ENCODE assay signal across 8 cellular contexts in the genomic region with DNA sequence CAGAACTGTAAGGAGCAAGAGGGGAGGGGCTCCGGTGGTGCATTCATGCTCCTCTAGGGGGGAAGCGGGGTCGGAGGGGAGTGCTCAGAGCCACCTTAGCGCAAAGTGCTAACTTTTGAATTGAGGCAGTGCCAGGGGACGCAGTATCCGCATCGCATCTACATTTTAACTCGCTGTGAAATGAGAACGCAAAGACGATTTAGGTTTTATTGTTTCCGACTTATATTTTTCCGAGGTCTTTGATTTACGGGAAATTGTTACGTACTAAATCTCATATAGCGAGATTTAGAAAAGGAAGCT. TPM values are rescaled to one million over a fixed set of nuclear protein-coding genes. Genes with fewer than 3 reads are reported as not detected.
A peak's percentile ranks its signal among the peaks of the same experiment; 100 is the strongest.
DNase-seq lines count a peak whose midpoint lies in the region; ATAC-seq, FAIRE-seq and TF ChIP-seq lines count a peak whose summit lies in the region.

No MANE protein-coding gene starts in this region.

- POLR2A ChIA-PET in K562 (lab: Yijun Ruan, JAX) (interaction anchor here (0.7 to 2.9 kb wide), 7 partner anchors 9 to 637 kb away, joined by 3 to 16 read pairs (median 4); a partner anchor contains a TSS), HEK293T (lab: Yijun Ruan, JAX) (interaction anchor here (0.6 to 3.0 kb wide), 17 partner anchors 10 to 423 kb away, joined by 3 to 15 read pairs (median 4); a partner anchor contains a TSS)

- H3K27me3 ChIP-seq in K562 (ENCODE audit: control insufficient read depth in 2 of 2, insufficient read depth in 2 of 2, low read length in 2 of 2): no peaks in the 10 kb centered on the region

- H3K27me3 Mint-ChIP-seq in activated naive CD4-positive, alpha-beta T cell treated with anti-CD3 and anti-CD28 coated beads, Interleukin-2, amount 50 U/mL, for 24 hours: no peaks in the 10 kb centered on the region
- peaks cover 2% of the 10 kb centered on the region for H3K27me3 Mint-ChIP-seq in memory B cell

- H3K4me1 ChIP-seq in K562 (replicated peaks in 1 of 2; ENCODE audit: control insufficient read depth in 2 of 2, insufficient read depth in 2 of 2, low read length in 2 of 2) (peaks cover 10 to 12% of the 10 kb centered on the region in 2 experiments; a peak in 3 of 5 replicates), urinary bladder (ENCODE audit: insufficient read depth) (no peaks in the 10 kb centered on the region)

- no peaks in the 10 kb centered on the region for H3K36me3 Mint-ChIP-seq in activated naive CD4-positive, alpha-beta T cell treated with anti-CD3 and anti-CD28 coated beads, Interleukin-2, amount 50 U/mL, for 24 hours
- peaks cover 2% of the 10 kb centered on the region for H3K36me3 Mint-ChIP-seq in memory B cell

- H3K4me3 ChIP-seq in K562 (peak overlapping the region; percentile 65), urinary bladder (ENCODE audit: low read depth, low read length) (peak overlapping the region; percentile 68)

- WGBS in K562 (ENCODE audit: insufficient coverage, low coverage, missing lambda C conversion rate): under 1% methylated on average over 15 of the region's 15 CpGs
- WGBS in urinary bladder: under 1% methylated on average over 15 of the region's 15 CpGs

- peak overlapping the region; percentile 99 for H3K4me3 Mint-ChIP-seq in activated naive CD4-positive, alpha-beta T cell treated with anti-CD3 and anti-CD28 coated beads, Interleukin-2, amount 50 U/mL, for 24 hours
- peak overlapping the region; percentile 98 for H3K4me3 Mint-ChIP-seq in memory B cell

- DNase-seq in activated naive CD4-positive, alpha-beta T cell treated with anti-CD3 and anti-CD28 coated beads, Interleukin-2, amount 50 U/mL, for 16 hours: no peak
- DNase-seq in K562 (ENCODE audit: extremely low read depth in 1 of 4, low spot score in 3 of 4) (no peak), memory B cell (ENCODE audit: low spot score in 2 of 2) (no peak), HEK293T (ENCODE audit: extremely low spot score) (no peak), SHP77 (lab: John Stamatoyannopoulos, UW) (no peak)
- no peak for DNase-seq in activated CD8-positive, alpha-beta memory T cell treated with anti-CD3 and anti-CD28 coated beads for 24 hours

- TF ChIP-seq POLR2A in K562 (conservative IDR thresholded peaks at IDR 0.05): no peak

- peak overlapping the region; percentile 88 to 96 for H3K9ac ChIP-seq in K562 (ENCODE audit: insufficient read depth in 1 of 2, low read depth in 2 of 2, low read length in 2 of 2)

- ATAC-seq in K562 (no peak), memory B cell (ENCODE audit: low read depth) (peak; percentile 36)

- no peaks in the 10 kb centered on the region; the same call in 2 of the 3 replicates for H3K36me3 ChIP-seq in K562 (ENCODE audit: control insufficient read depth, insufficient read depth, low read length)
- H3K36me3 ChIP-seq in urinary bladder (ENCODE audit: insufficient read depth): no peaks in the 10 kb centered on the region

- no TSS peak for BruUV-seq in K562 (replicated peaks; lab: Mats Ljungman, UMichigan)

- H3K27ac Mint-ChIP-seq in activated naive CD4-positive, alpha-beta T cell treated with anti-CD3 and anti-CD28 coated beads, Interleukin-2, amount 50 U/mL, for 24 hours: peak overlapping the region; percentile 97
- H3K27ac Mint-ChIP-seq in memory B cell: peak overlapping the region; percentile 97

- peaks cover 26% of the 10 kb centered on the region for H3K4me1 Mint-ChIP-seq in activated naive CD4-positive, alpha-beta T cell treated with anti-CD3 and anti-CD28 coated beads, Interleukin-2, amount 50 U/mL, for 24 hours
- peaks cover 14% of the 10 kb centered on the region for H3K4me1 Mint-ChIP-seq in memory B cell

- H2AFZ ChIP-seq in K562 (ENCODE audit: low read depth, low read length): peak overlapping the region; percentile 99

- no peaks in the 10 kb centered on the region for H3K9me1 ChIP-seq in K562 (ENCODE audit: control insufficient read depth, insufficient read depth, low read length)

- H3K9me3 ChIP-seq in K562 (replicated peaks; ENCODE audit: control insufficient read depth, insufficient read depth, low read depth, low read length): no peaks in the 10 kb centered on the region

- CTCF ChIA-PET in K562 (lab: Yijun Ruan, JAX; ENCODE audit: low intra/inter-chr PET ratio): no interaction called here
- CTCF ChIA-PET in HEK293T (lab: Yijun Ruan, JAX): no interaction called here

- peaks cover 28% of the 10 kb centered on the region for H3K79me2 ChIP-seq in K562 (ENCODE audit: control insufficient read depth, insufficient read depth, low read length)

- peak overlapping the region; percentile 95 for H3K4me2 ChIP-seq in K562 (ENCODE audit: insufficient read depth, low read length)

- TF ChIP-seq EP300 in K562 (IDR thresholded peaks at IDR 0.05; ENCODE audit: low read length): no peak

- no peak for FAIRE-seq in K562 (lab: Jason Lieb, UNC)

- no peaks in the 10 kb centered on the region for H3K9me3 Mint-ChIP-seq in activated naive CD4-positive, alpha-beta T cell treated with anti-CD3 and anti-CD28 coated beads, Interleukin-2, amount 50 U/mL, for 24 hours
- H3K9me3 Mint-ChIP-seq in memory B cell: no peaks in the 10 kb centered on the region

- H3K27ac ChIP-seq in K562 (ENCODE audit: extremely low read depth, low read depth, low read length) (peak overlapping the region; percentile 93), urinary bladder (ENCODE audit: low read depth) (peak overlapping the region; percentile 92)

- TF ChIP-seq CTCF in K562 (IDR thresholded peaks at IDR 0.05 in 2 of 3, conservative IDR thresholded peaks at IDR 0.05 in 1 of 3; ENCODE audit: insufficient read depth in 2 of 3, low read depth in 1 of 3, low read length in 3 of 3): no peak

- in situ Hi-C loops in K562 (cut with MboI): no loop called here

- TF ChIP-seq RAD21 in K562 (CRISPR knock-in tag; conservative IDR thresholded peaks at IDR 0.05 in 1 of 2, IDR thresholded peaks at IDR 0.05 in 1 of 2): no peak; a peak in 1 of 4 replicates

- H4K20me1 ChIP-seq in K562 (replicated peaks; ENCODE audit: control insufficient read depth, insufficient read depth, low read length): no peaks in the 10 kb centered on the region

- intact Hi-C loops in K562 (cut with micrococcal nuclease): loop anchor here (2.0 to 5.0 kb wide), 2 partner anchors 102 to 179 kb away; no protein-coding TSS in a partner anchor

TF ChIP-seq in K562, 482 proteins besides CTCF, POLR2A, EP300 and RAD21 (continues in another document):
- TF ChIP-seq PML (IDR thresholded peaks at IDR 0.05; ENCODE audit: low read length): peak; percentile 11; the same call in 1 of the 2 replicates
- TF ChIP-seq XRCC3 (IDR thresholded peaks at IDR 0.05): no peak
- no peak for TF ChIP-seq BCOR (IDR thresholded peaks at IDR 0.05)
- TF ChIP-seq ZSCAN29 (IDR thresholded peaks at IDR 0.05): peak; percentile 79; the same call in 1 of the 2 replicates
- TF ChIP-seq, protein P1, sequence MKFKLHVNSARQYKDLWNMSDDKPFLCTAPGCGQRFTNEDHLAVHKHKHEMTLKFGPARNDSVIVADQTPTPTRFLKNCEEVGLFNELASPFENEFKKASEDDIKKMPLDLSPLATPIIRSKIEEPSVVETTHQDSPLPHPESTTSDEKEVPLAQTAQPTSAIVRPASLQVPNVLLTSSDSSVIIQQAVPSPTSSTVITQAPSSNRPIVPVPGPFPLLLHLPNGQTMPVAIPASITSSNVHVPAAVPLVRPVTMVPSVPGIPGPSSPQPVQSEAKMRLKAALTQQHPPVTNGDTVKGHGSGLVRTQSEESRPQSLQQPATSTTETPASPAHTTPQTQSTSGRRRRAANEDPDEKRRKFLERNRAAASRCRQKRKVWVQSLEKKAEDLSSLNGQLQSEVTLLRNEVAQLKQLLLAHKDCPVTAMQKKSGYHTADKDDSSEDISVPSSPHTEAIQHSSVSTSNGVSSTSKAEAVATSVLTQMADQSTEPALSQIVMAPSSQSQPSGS (CRISPR knock-in tag; IDR thresholded peaks at IDR 0.05): no peak
- no peak for TF ChIP-seq CBX2 (IDR thresholded peaks at IDR 0.05; ENCODE audit: insufficient read depth, low read length, poor library complexity, severe bottlenecking)

TF ChIP-seq in HEK293T, 16 proteins besides CTCF, POLR2A, EP300 and RAD21 (continues in another document):
- TF ChIP-seq L3MBTL2 (conservative IDR thresholded peaks at IDR 0.05) (no peak), FOXA1 (IDR thresholded peaks at IDR 0.05) (no peak), FOXK2 (IDR thresholded peaks at IDR 0.05) (no peak), ZNF384 (IDR thresholded peaks at IDR 0.05) (no peak), FOXM1 (IDR thresholded peaks at IDR 0.05; ENCODE audit: borderline replicate concordance) (no peak), HDGF (IDR thresholded peaks at IDR 0.05; ENCODE audit: borderline replicate concordance) (no peak; the same call in 1 of the 2 replicates), NFRKB (IDR thresholded peaks at IDR 0.05) (no peak), CTBP1 (IDR thresholded peaks at IDR 0.05; ENCODE audit: borderline replicate concordance) (no peak; the same call in 1 of the 2 replicates)

RNA-seq across cellular contexts. Expression of a gene that starts 0.2 kb away (rescaled TPM):
- 22.4 and 50.3 TPM in 2 replicates for total RNA-seq in K562 (2011; cell fraction: chromatin; rRNA removed; ENCODE audit: low replicate concordance)
- 13.2 and 13.8 TPM in 2 replicates for total RNA-seq in K562 (2011; cell fraction: nucleolus; rRNA removed)
- total RNA-seq in K562 (2011; cell fraction: nucleoplasm; rRNA removed): 32.0 and 70.5 TPM in 2 replicates
- total RNA-seq in K562 (2014; rRNA removed): 18.6 and 19.7 TPM in 2 replicates
- total RNA-seq in K562 (2014; rRNA removed; fragmentation: Illumina TruSeq; extraction: Trizol): 36.7 and 43.5 TPM in 2 replicates
- total RNA-seq in K562 (2015; rRNA removed; fragmentation: Illumina TruSeq; extraction: Trizol): 37.7 and 43.4 TPM in 2 replicates
- 23.0 and 25.2 TPM in 2 replicates for total RNA-seq in K562 (2021)
- 42.5 and 53.3 TPM in 2 replicates for polyA plus RNA-seq in K562 (2011; rRNA removed)
- 16.1 and 27.9 TPM in 2 replicates for polyA plus RNA-seq in K562 (2011; cell fraction: cytosol; rRNA removed)
- 13.7 and 14.4 TPM in 2 replicates for polyA plus RNA-seq in K562 (2011; cell fraction: nucleus; rRNA removed)
- 29.7 and 43.6 TPM in 2 replicates for polyA plus RNA-seq in K562 (2012)
- polyA plus RNA-seq in K562 (2014; fragmentation: Illumina TruSeq; extraction: Trizol): 32.3 and 36.9 TPM in 2 replicates
- polyA plus RNA-seq in K562 (2014; fragmentation: Nextera tagmentation; extraction: Ambion mirVana): 10 to 100 TPM; 41.5 to 44.9 TPM
- 27.6 and 29.5 TPM in 2 replicates for polyA plus RNA-seq in K562 (2014; rRNA removed)
- polyA minus RNA-seq in K562 (2011; rRNA and poly(A)+ RNA removed): 38.9 and 41.3 TPM in 2 replicates
- 14.1 and 21.8 TPM in 2 replicates for polyA minus RNA-seq in K562 (2011; cell fraction: cytosol; rRNA and poly(A)+ RNA removed)
- 19.5 and 36.3 TPM in 2 replicates for polyA minus RNA-seq in K562 (2011; cell fraction: nucleus; rRNA and poly(A)+ RNA removed)
- 50.4 TPM for total RNA-seq in urinary bladder
- 11.8 TPM for polyA plus RNA-seq in urinary bladder
